ENCODE assay signal across 17 cellular contexts in genomic region chr4:63492515-63492914, GRCh38.
"Had no signal": no experiment of that assay in that cellular context is flagged by ENCODE, and none has a peak within 500 bp of the region (broad histone marks: within the 10 kb centered on the region; RNA-seq: fewer than 3 reads in every experiment).

No MANE protein-coding gene starts in this region.

- H3K9me3 ChIP-seq: neutrophil, tibial artery had no signal

- H3K27me3 Mint-ChIP-seq: activated naive CD8-positive, alpha-beta T cell treated with anti-CD3 and anti-CD28 coated beads for 36 hours; naive B cell; stimulated activated memory B cell treated with anti-CD40 and anti-IgM and Interleukin-4, amounts not matched to agents 10 μg/mL and 1 μg/mL and 100 μg/mL, for 72 hours had no signal

- H3K27ac ChIP-seq: neutrophil, spleen, tibial artery had no signal

- H3K4me3 Mint-ChIP-seq: activated naive CD8-positive, alpha-beta T cell treated with anti-CD3 and anti-CD28 coated beads for 36 hours; activated T-cell treated with anti-CD3 and anti-CD28 coated beads, Interleukin-2, amount 50 U/mL, for 4 hours; naive B cell; stimulated activated memory B cell treated with anti-CD40 and anti-IgM and Interleukin-4, amounts not matched to agents 10 μg/mL and 1 μg/mL and 100 μg/mL, for 72 hours had no signal

- H3K27me3 ChIP-seq: neutrophil, spleen, tibial artery had no signal

- H3K4me3 ChIP-seq: lung, spleen, tibial artery had no signal

- H3K36me3 Mint-ChIP-seq: activated naive CD8-positive, alpha-beta T cell treated with anti-CD3 and anti-CD28 coated beads for 36 hours; naive B cell; stimulated activated memory B cell treated with anti-CD40 and anti-IgM and Interleukin-4, amounts not matched to agents 10 μg/mL and 1 μg/mL and 100 μg/mL, for 72 hours had no signal

- H3K27ac Mint-ChIP-seq: activated naive CD8-positive, alpha-beta T cell treated with anti-CD3 and anti-CD28 coated beads for 36 hours; naive B cell; stimulated activated memory B cell treated with anti-CD40 and anti-IgM and Interleukin-4, amounts not matched to agents 10 μg/mL and 1 μg/mL and 100 μg/mL, for 72 hours had no signal

- H3K36me3 ChIP-seq: neutrophil, spleen, tibial artery had no signal

- H3K9me3 Mint-ChIP-seq: stimulated activated memory B cell treated with anti-CD40 and anti-IgM and Interleukin-4, amounts not matched to agents 10 μg/mL and 1 μg/mL and 100 μg/mL, for 72 hours had no signal

- DNase-seq: activated CD4-positive, alpha-beta T cell treated with anti-CD3 and anti-CD28 coated beads, Interleukin-2, amount 50 U/mL, for 48 hours; activated gamma-delta T cell treated with Interleukin-2 at 50 U/mL for 16 hours; activated naive CD8-positive, alpha-beta T cell treated with anti-CD3 and anti-CD28 coated beads for 36 hours; activated T-cell treated with anti-CD3 and anti-CD28 coated beads, Interleukin-2, amount 50 U/mL, for 4 hours; cerebellar nuclear complex; glutamatergic neuron; left cardiac atrium; naive B cell; right cardiac atrium; spleen; stimulated activated CD4-positive, alpha-beta T cell treated with anti-CD3 and anti-CD28 coated beads, Interleukin-1b, Interleukin-23, amount 100 ng/mL, for 48 hours; T-helper 2 cell; tibial artery had no signal

- H3K4me1 Mint-ChIP-seq: activated naive CD8-positive, alpha-beta T cell treated with anti-CD3 and anti-CD28 coated beads for 36 hours; naive B cell; stimulated activated memory B cell treated with anti-CD40 and anti-IgM and Interleukin-4, amounts not matched to agents 10 μg/mL and 1 μg/mL and 100 μg/mL, for 72 hours had no signal

- H3K4me1 ChIP-seq: spleen, tibial artery had no signal

- ATAC-seq: activated T-cell treated with anti-CD3 and anti-CD28 coated beads, Interleukin-2, amount 50 U/mL, for 4 hours; esophagus mucosa; left cardiac atrium; right cardiac atrium; stimulated activated memory B cell treated with anti-CD40 and anti-IgM and Interleukin-4, amounts not matched to agents 10 μg/mL and 1 μg/mL and 100 μg/mL, for 72 hours had no signal
